Comparison of ENCODE assay signal across 11 cellular contexts in the genomic region with DNA sequence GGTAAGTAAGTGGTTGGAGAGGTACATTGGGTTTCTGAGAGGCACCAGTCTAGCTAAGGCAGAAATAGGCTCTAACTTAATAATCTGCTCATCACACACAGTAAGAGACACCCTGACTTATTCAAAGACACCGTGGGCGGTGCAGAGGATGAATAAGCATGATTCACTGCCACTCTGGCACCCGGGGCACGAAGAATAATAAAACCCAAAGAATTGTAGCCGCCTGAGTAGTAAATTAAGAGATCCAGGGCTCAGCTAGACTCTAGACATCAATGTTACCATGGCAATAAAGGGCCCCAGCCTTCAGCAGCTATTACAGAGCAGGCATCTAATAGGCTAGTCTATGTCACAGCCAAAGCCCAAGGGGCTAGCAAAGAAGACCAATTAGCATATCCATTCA.
DNase-seq lines count a peak whose midpoint lies in the region; ATAC-seq and TF ChIP-seq lines count a peak whose summit lies in the region.
"Had no signal": no experiment of that assay in that cellular context is flagged by ENCODE, and none has a peak within 500 bp of the region (broad histone marks: within the 10 kb centered on the region; RNA-seq: fewer than 3 reads in every experiment).

No MANE protein-coding gene starts in this region.

- no peak for DNase-seq in activated CD4-positive, CD25-positive, alpha-beta regulatory T cell (lab: John Stamatoyannopoulos, UW)
- DNase-seq in NCI-H69 (lab: John Stamatoyannopoulos, UW) (peak; percentile 94), epithelial cell of esophagus (ENCODE audit: low read depth) (peak; percentile 61), NCI-H2081 treated with DMSO at 0.1 percent for 48 hours (lab: John Stamatoyannopoulos, UW) (no peak), dedifferentiated amniotic fluid mesenchymal stem cell (ENCODE audit: extremely low spot score) (no peak)
- peak; percentile 28 for DNase-seq in stimulated activated CD4-positive, alpha-beta T cell treated with anti-CD3 and anti-CD28 coated beads, Interleukin-4, amount 100 ng/mL, for 1 hour
- DNase-seq: body of pancreas, pancreas had no signal

- TF ChIP-seq CTCF in epithelial cell of esophagus (IDR thresholded peaks at IDR 0.05; ENCODE audit: insufficient read depth, low read depth, low read length, missing control alignments), result no peak

- ATAC-seq in activated CD4-positive, CD25-positive, alpha-beta regulatory T cell treated with anti-CD3 and anti-CD28 coated beads, Interleukin-2, amount 50 U/mL, for 24 hours, result peak; percentile 90 to 93
- no peak for ATAC-seq in HG03097 (IDR thresholded peaks at IDR 0.05; ENCODE audit: low FRiP score, unreplicated experiment)
- ATAC-seq: body of pancreas, pancreas had no signal

- H3K4me3 ChIP-seq in epithelial cell of esophagus (ENCODE audit: low read length), result no peak overlapping the region
- H3K4me3 ChIP-seq: body of pancreas, hepatocyte, pancreas had no signal

Comparison
In these comparisons a context has a peak if more than half of its experiments do, and no peak if none do; other contexts are left out.
1. DNase-seq: peak in NCI-H69 (single experiment), epithelial cell of esophagus (single experiment) and stimulated activated CD4-positive, alpha-beta T cell treated with anti-CD3 and anti-CD28 coated beads, Interleukin-4, amount 100 ng/mL, for 1 hour (single experiment); none in activated CD4-positive, CD25-positive, alpha-beta regulatory T cell (0 of 4), NCI-H2081 treated with DMSO at 0.1 percent for 48 hours (single experiment) and dedifferentiated amniotic fluid mesenchymal stem cell (single experiment).